Comparison of ENCODE assay signal across 10 cellular contexts in genomic region chr10:23362879-23363787, GRCh38. TPM values are rescaled to one million over a fixed set of nuclear protein-coding genes. Genes with fewer than 3 reads are reported as not detected.
A peak's percentile ranks its signal among the peaks of the same experiment; 100 is the strongest.
DNase-seq lines count a peak whose midpoint lies in the region; ATAC-seq and TF ChIP-seq lines count a peak whose summit lies in the region.
"Had no signal": no experiment of that assay in that cellular context is flagged by ENCODE, and none has a peak within 500 bp of the region (broad histone marks: within the 10 kb centered on the region; RNA-seq: fewer than 3 reads in every experiment).

No MANE protein-coding gene starts in this region.

- in situ Hi-C loops in GM23248 (cut with MboI), result no loop called here

- no peaks in the 10 kb centered on the region for H3K36me3 ChIP-seq in CD8-positive, alpha-beta T cell (ENCODE audit: insufficient read depth, low read length)
- no peaks in the 10 kb centered on the region for H3K36me3 ChIP-seq in GM23248 (ENCODE audit: low read depth)
- H3K36me3 ChIP-seq: pancreas had no signal

- H3K4me1 ChIP-seq in CD8-positive, alpha-beta T cell (ENCODE audit: insufficient read depth, low read length), result peaks cover 40% of the 10 kb centered on the region
- no peaks in the 10 kb centered on the region for H3K4me1 ChIP-seq in GM23248 (ENCODE audit: insufficient read depth)
- H3K4me1 ChIP-seq: pancreas had no signal

- H3K4me3 Mint-ChIP-seq in CD8-positive, alpha-beta T cell, result peak overlapping the region; percentile 73
- peak overlapping the region; percentile 71 for H3K4me3 Mint-ChIP-seq in activated T-helper 2 cell treated with anti-CD3 and anti-CD28 coated beads, Interferon-gamma antibody, Interleukin-2, Interleukin-4, amounts not matched to agents 10 μg/mL and 5 μg/mL and 100 μg/mL, durations not matched to agents 14 hours and 24 hours and 36 hours (ENCODE audit: low read depth)

- no peaks in the 10 kb centered on the region for H3K27me3 ChIP-seq in CD8-positive, alpha-beta T cell (ENCODE audit: insufficient read depth, low read length)
- H3K27me3 ChIP-seq in GM23248 (replicated peaks; ENCODE audit: insufficient read depth), result no peaks in the 10 kb centered on the region; the same call in 1 of the 2 replicates
- H3K27me3 ChIP-seq: pancreas had no signal

- no peak for TF ChIP-seq CTCF in CD8-positive, alpha-beta T cell (IDR thresholded peaks at IDR 0.05)
- TF ChIP-seq CTCF in GM20000 (IDR thresholded peaks at IDR 0.05; ENCODE audit: extremely low read depth, missing control alignments), result no peak

- no peaks in the 10 kb centered on the region for H3F3A ChIP-seq in GM23248 (ENCODE audit: insufficient read depth)

- no peaks in the 10 kb centered on the region for H3K36me3 Mint-ChIP-seq in CD8-positive, alpha-beta T cell
- H3K36me3 Mint-ChIP-seq in activated T-helper 2 cell treated with anti-CD3 and anti-CD28 coated beads, Interferon-gamma antibody, Interleukin-2, Interleukin-4, amounts not matched to agents 10 μg/mL and 5 μg/mL and 100 μg/mL, durations not matched to agents 14 hours and 24 hours and 36 hours (ENCODE audit: low read depth), result peaks cover 3% of the 10 kb centered on the region

- H4K20me1 ChIP-seq in GM23248 (ENCODE audit: insufficient read depth), result no peaks in the 10 kb centered on the region

- no peaks in the 10 kb centered on the region for H3K9me2 ChIP-seq in GM23248 (ENCODE audit: insufficient read depth)

- intact Hi-C loops in CD8-positive, alpha-beta T cell (cut with DNase I, micrococcal nuclease), result loop anchor here (2.0 kb wide), 2 partner anchors 18 to 76 kb away; partner anchors contain the start of genes OTUD1 (in 2 of the 2) and C10orf67 (in 1 of the 2)
- intact Hi-C loops in activated T-helper 2 cell treated with anti-CD3 and anti-CD28 coated beads, Interferon-gamma antibody, Interleukin-2, Interleukin-4, amounts not matched to agents 10 μg/mL and 5 μg/mL and 100 μg/mL, durations not matched to agents 14 hours and 24 hours and 36 hours (cut with micrococcal nuclease), result loop anchor here (2.0 to 10.0 kb wide), 3 partner anchors 20 to 1102 kb away; partner anchors contain the start of gene MSRB2

- H3K9me3 Mint-ChIP-seq in CD8-positive, alpha-beta T cell, result no peaks in the 10 kb centered on the region
- peaks cover 3% of the 10 kb centered on the region for H3K9me3 Mint-ChIP-seq in activated T-helper 2 cell treated with anti-CD3 and anti-CD28 coated beads, Interferon-gamma antibody, Interleukin-2, Interleukin-4, amounts not matched to agents 10 μg/mL and 5 μg/mL and 100 μg/mL, durations not matched to agents 14 hours and 24 hours and 36 hours

- WGBS in GM23248 (ENCODE audit: low coverage in 1 of 2, low lambda C conversion rate in 2 of 2, missing lambda C conversion rate in 2 of 2), 2 experiments, result 78 to 82% methylated on average over 9 of the region's 9 CpGs

- H3K9me3 ChIP-seq in CD8-positive, alpha-beta T cell (ENCODE audit: low read length), result no peaks in the 10 kb centered on the region
- H3K9me3 ChIP-seq in GM23248 (ENCODE audit: low read depth), result no peaks in the 10 kb centered on the region
- H3K9me3 ChIP-seq: pancreas had no signal

- POLR2A ChIA-PET in CD8-positive, alpha-beta T cell (lab: Charles Lee), result interaction anchor here (0.8 kb wide), 1 partner anchor 76 kb away, joined by 3 read pairs; the partner anchor contains the start of gene OTUD1
- POLR2A ChIA-PET in HEK293T (lab: Yijun Ruan, JAX), result interaction anchor here (0.8 kb wide), 1 partner anchor 14 kb away, joined by 3 read pairs; no protein-coding TSS in a partner anchor

- no peaks in the 10 kb centered on the region for H3K79me2 ChIP-seq in GM23248 (ENCODE audit: insufficient read depth)

- CTCF ChIA-PET in CD8-positive, alpha-beta T cell (lab: Charles Lee), result no interaction called here
- CTCF ChIA-PET in HEK293T (lab: Yijun Ruan, JAX), result no interaction called here

- peak overlapping the region; percentile 92 for H3K27ac Mint-ChIP-seq in CD8-positive, alpha-beta T cell
- H3K27ac Mint-ChIP-seq in activated T-helper 2 cell treated with anti-CD3 and anti-CD28 coated beads, Interferon-gamma antibody, Interleukin-2, Interleukin-4, amounts not matched to agents 10 μg/mL and 5 μg/mL and 100 μg/mL, durations not matched to agents 14 hours and 24 hours and 36 hours, result peak overlapping the region; percentile 90

- H3K27me3 Mint-ChIP-seq in CD8-positive, alpha-beta T cell (ENCODE audit: low read depth), result no peaks in the 10 kb centered on the region
- H3K27me3 Mint-ChIP-seq in activated T-helper 2 cell treated with anti-CD3 and anti-CD28 coated beads, Interferon-gamma antibody, Interleukin-2, Interleukin-4, amounts not matched to agents 10 μg/mL and 5 μg/mL and 100 μg/mL, durations not matched to agents 14 hours and 24 hours and 36 hours (ENCODE audit: low read depth), result no peaks in the 10 kb centered on the region

- no peak overlapping the region for H3K9ac ChIP-seq in GM23248

- peak in 3 of 7 experiments; percentile 26 to 46 (median 30) for DNase-seq in CD8-positive, alpha-beta T cell
- peak; percentile 52 for DNase-seq in GM20000 (ENCODE audit: low spot score)
- DNase-seq in activated T-helper 2 cell treated with anti-CD3 and anti-CD28 coated beads, Interferon-gamma antibody, Interleukin-2, Interleukin-4, amounts not matched to agents 10 μg/mL and 5 μg/mL and 100 μg/mL, durations not matched to agents 14 hours and 24 hours and 36 hours (ENCODE audit: low spot score), result peak; percentile 24
- no peak for DNase-seq in mucosa of gallbladder (ENCODE audit: low spot score)
- no peak for DNase-seq in GM23248
- no peak for DNase-seq in HEK293T (ENCODE audit: extremely low spot score)
- no peak for DNase-seq in SW 1271 (lab: John Stamatoyannopoulos, UW)
- DNase-seq: pancreas had no signal

- ATAC-seq in CD8-positive, alpha-beta T cell, result peak; percentile 86
- peak; percentile 57 for ATAC-seq in HG03342 (IDR thresholded peaks at IDR 0.05; ENCODE audit: unreplicated experiment)
- ATAC-seq: Panc1, pancreas had no signal

- H3K4me3 ChIP-seq in CD8-positive, alpha-beta T cell (ENCODE audit: low read depth, low read length), result peak overlapping the region; percentile 19
- no peak overlapping the region for H3K4me3 ChIP-seq in GM23248
- H3K4me3 ChIP-seq: pancreas had no signal

- peak overlapping the region; percentile 39 for H3K27ac ChIP-seq in CD8-positive, alpha-beta T cell (ENCODE audit: low read depth, low read length)
- H3K27ac ChIP-seq in GM23248, result no peak overlapping the region
- H3K27ac ChIP-seq: pancreas had no signal

- H3K4me1 Mint-ChIP-seq in CD8-positive, alpha-beta T cell (ENCODE audit: low read depth), result peaks cover 42% of the 10 kb centered on the region
- peaks cover 47% of the 10 kb centered on the region for H3K4me1 Mint-ChIP-seq in activated T-helper 2 cell treated with anti-CD3 and anti-CD28 coated beads, Interferon-gamma antibody, Interleukin-2, Interleukin-4, amounts not matched to agents 10 μg/mL and 5 μg/mL and 100 μg/mL, durations not matched to agents 14 hours and 24 hours and 36 hours (ENCODE audit: low read depth)

- no peak overlapping the region for H3K4me2 ChIP-seq in GM23248 (ENCODE audit: unreplicated experiment)

- no peak overlapping the region for H2AFZ ChIP-seq in GM23248

TF ChIP-seq in HEK293T, 16 proteins besides CTCF, POLR2A, EP300 and RAD21:
- TF ChIP-seq TARDBP (IDR thresholded peaks at IDR 0.05), result no peak

RNA-seq across cellular contexts. Expression of gene C10orf67, which starts 18.5 kb away (rescaled TPM):
- not detected for total RNA-seq in CD8-positive, alpha-beta T cell
- total RNA-seq in activated T-helper 2 cell treated with anti-CD3 and anti-CD28 coated beads, Interferon-gamma antibody, Interleukin-2, Interleukin-4, amounts not matched to agents 10 μg/mL and 5 μg/mL and 100 μg/mL, durations not matched to agents 14 hours and 24 hours and 36 hours, result not detected in 2 replicates
- total RNA-seq in mucosa of gallbladder, result 0.14 TPM
- under 0.01 and 0.25 TPM in 2 replicates for total RNA-seq in GM23248 (2014; rRNA removed; shearing (Covaris generic))
- 0.76 and 1.1 TPM in 2 replicates for polyA plus RNA-seq in GM23248 (2016; fragmentation: Nextera tagmentation; extraction: Ambion mirVana)

Comparison
In these comparisons a context has a peak if more than half of its experiments do, and no peak if none do; other contexts are left out.
1. DNase-seq: peak in GM20000 (single experiment) and activated T-helper 2 cell treated with anti-CD3 and anti-CD28 coated beads, Interferon-gamma antibody, Interleukin-2, Interleukin-4, amounts not matched to agents 10 μg/mL and 5 μg/mL and 100 μg/mL, durations not matched to agents 14 hours and 24 hours and 36 hours (single experiment); none in mucosa of gallbladder (single experiment), GM23248 (single experiment), HEK293T (single experiment) and SW 1271 (0 of 2).